In genomic region chr19:6059396-6059947, GRCh38 we compare ENCODE assay signal across 17 cellular contexts. TPM values are rescaled to one million over a fixed set of nuclear protein-coding genes. Genes with fewer than 3 reads are reported as not detected.
DNase-seq lines count a peak whose midpoint lies in the region; ATAC-seq and TF ChIP-seq lines count a peak whose summit lies in the region.
"Had no signal": no experiment of that assay in that cellular context is flagged by ENCODE, and none has a peak within 500 bp of the region (broad histone marks: within the 10 kb centered on the region; RNA-seq: fewer than 3 reads in every experiment).

No MANE protein-coding gene starts in this region.

- H3K4me1 Mint-ChIP-seq in chondrocyte (ENCODE audit: low read depth) (peaks cover 59% of the 10 kb centered on the region), type B pancreatic cell (ENCODE audit: unreplicated experiment) (peaks cover 36% of the 10 kb centered on the region)
- H3K4me1 Mint-ChIP-seq in naive thymus-derived CD8-positive, alpha-beta T cell, result peaks cover 28 to 53% (median 41%) of the 10 kb centered on the region in 4 donors
- H3K4me1 Mint-ChIP-seq: central memory CD8-positive, alpha-beta T cell had no signal

- peak; percentile 49 for DNase-seq in activated effector memory CD4-positive, alpha-beta T cell treated with anti-CD3 and anti-CD28 coated beads, Interleukin-2, amount 50 U/mL, for 16 hours
- DNase-seq in activated effector memory CD4-positive, alpha-beta T cell treated with Interleukin-2 at 50 U/mL for 16 hours, result no peak
- DNase-seq in chondrocyte (ENCODE audit: low spot score), result peak; percentile 3
- no peak for DNase-seq in naive thymus-derived CD8-positive, alpha-beta T cell
- peak; percentile 2 for DNase-seq in type B pancreatic cell (ENCODE audit: extremely low spot score, unreplicated experiment)
- no peak for DNase-seq in GM19240 (ENCODE audit: insufficient read length, low spot score)
- no peak for DNase-seq in colonic mucosa
- DNase-seq: gastrocnemius medialis, NCI-H187, NCI-H446, SIG-M5, thyroid gland had no signal

- POLR2A ChIA-PET in naive thymus-derived CD8-positive, alpha-beta T cell (lab: Charles Lee), result no interaction called here

- H3K9me3 Mint-ChIP-seq in chondrocyte (ENCODE audit: low read depth) (no peaks in the 10 kb centered on the region), type B pancreatic cell (no peaks in the 10 kb centered on the region)
- H3K9me3 Mint-ChIP-seq in naive thymus-derived CD8-positive, alpha-beta T cell, result no peaks in the 10 kb centered on the region
- H3K9me3 Mint-ChIP-seq: CD8-positive, alpha-beta T cell; central memory CD8-positive, alpha-beta T cell had no signal

- TF ChIP-seq CTCF in chondrocyte (IDR thresholded peaks at IDR 0.05), result no peak
- TF ChIP-seq CTCF in type B pancreatic cell (conservative IDR thresholded peaks at IDR 0.05), result no peak
- no peak for TF ChIP-seq CTCF in colonic mucosa (IDR thresholded peaks at IDR 0.05)

- no peaks in the 10 kb centered on the region for H3K27me3 ChIP-seq in colonic mucosa
- H3K27me3 ChIP-seq: gastrocnemius medialis, thyroid gland had no signal

- H3K9me3 ChIP-seq in colonic mucosa, result no peaks in the 10 kb centered on the region
- H3K9me3 ChIP-seq: gastrocnemius medialis, thyroid gland had no signal

- no peak for ATAC-seq in naive thymus-derived CD8-positive, alpha-beta T cell
- ATAC-seq in HG02885 (IDR thresholded peaks at IDR 0.05; ENCODE audit: poor library complexity, unreplicated experiment), result no peak
- ATAC-seq: activated CD4-positive, CD25-positive, alpha-beta regulatory T cell treated with anti-CD3 and anti-CD28 coated beads, Interleukin-2, amount 50 U/mL, for 24 hours; CD8-positive, alpha-beta T cell; gastrocnemius medialis had no signal

- H3K27me3 Mint-ChIP-seq in chondrocyte (ENCODE audit: low read depth) (no peaks in the 10 kb centered on the region), type B pancreatic cell (no peaks in the 10 kb centered on the region)
- H3K27me3 Mint-ChIP-seq in naive thymus-derived CD8-positive, alpha-beta T cell, result no peaks in the 10 kb centered on the region

- no peak overlapping the region for H3K9ac ChIP-seq in colonic mucosa (ENCODE audit: low read depth in 2 of 2, low read length in 2 of 2)

- intact Hi-C loops in colonic mucosa (cut with DNase I), result loop anchor here (5.0 kb wide), 2 partner anchors 33 to 53 kb away; partner anchors contain the start of gene RFX2

- no peak overlapping the region for H3K27ac Mint-ChIP-seq in chondrocyte (ENCODE audit: unreplicated experiment)
- peak overlapping the region in 8 of 10 donors; percentile 16 to 95 (median 34) for H3K27ac Mint-ChIP-seq in naive thymus-derived CD8-positive, alpha-beta T cell
- no peak overlapping the region for H3K27ac Mint-ChIP-seq in type B pancreatic cell

- no peaks in the 10 kb centered on the region for H3K36me3 ChIP-seq in colonic mucosa
- H3K36me3 ChIP-seq: gastrocnemius medialis, thyroid gland had no signal

- no peaks in the 10 kb centered on the region for H3K36me3 Mint-ChIP-seq in chondrocyte (ENCODE audit: low read depth)
- peaks cover 0 to 4% (median 0%) of the 10 kb centered on the region in 3 donors for H3K36me3 Mint-ChIP-seq in naive thymus-derived CD8-positive, alpha-beta T cell
- H3K36me3 Mint-ChIP-seq in type B pancreatic cell, result peaks cover 3% of the 10 kb centered on the region
- H3K36me3 Mint-ChIP-seq: CD8-positive, alpha-beta T cell had no signal

- no peak overlapping the region for H3K27ac ChIP-seq in colonic mucosa

- peaks cover 18% of the 10 kb centered on the region for H3K4me1 ChIP-seq in colonic mucosa

- H3K4me3 ChIP-seq in colonic mucosa, result no peak overlapping the region
- H3K4me3 ChIP-seq: gastrocnemius medialis, lung, thyroid gland had no signal

- no peak overlapping the region for H3K4me3 Mint-ChIP-seq in chondrocyte (ENCODE audit: unreplicated experiment)
- H3K4me3 Mint-ChIP-seq in naive thymus-derived CD8-positive, alpha-beta T cell, result peak overlapping the region in 3 of 10 donors; percentile 75 to 80 (median 79)
- no peak overlapping the region for H3K4me3 Mint-ChIP-seq in type B pancreatic cell
- H3K4me3 Mint-ChIP-seq: central memory CD8-positive, alpha-beta T cell had no signal

RNA-seq across cellular contexts. Expression of gene RFX2, which starts 50.8 kb away (rescaled TPM):
- total RNA-seq in chondrocyte (5.6 to 9.9 TPM (median 6.5 TPM) in 3 replicates), type B pancreatic cell (ENCODE audit: low replicate concordance) (7.0 and 18.0 TPM in 2 replicates), colonic mucosa (1 to 10 TPM; 6.2 to 7.3 TPM)
- 1 to 10 TPM; 5.6 to 9.9 TPM for total RNA-seq in naive thymus-derived CD8-positive, alpha-beta T cell
- polyA plus RNA-seq in naive thymus-derived CD8-positive, alpha-beta T cell, result 10 to 100 TPM in 1 of 3 donors, 1 to 10 TPM in 2; 4.0 to 10.4 (median 5.9) TPM

Comparison
In these comparisons a context has a peak if more than half of its experiments do, and no peak if none do; other contexts are left out.
1. DNase-seq: peak in activated effector memory CD4-positive, alpha-beta T cell treated with anti-CD3 and anti-CD28 coated beads, Interleukin-2, amount 50 U/mL, for 16 hours (single experiment), chondrocyte (single experiment) and type B pancreatic cell (single experiment); none in activated effector memory CD4-positive, alpha-beta T cell treated with Interleukin-2 at 50 U/mL for 16 hours (single experiment), naive thymus-derived CD8-positive, alpha-beta T cell (0 of 10), GM19240 (single experiment) and colonic mucosa (single experiment).
2. H3K27ac Mint-ChIP-seq: peak in naive thymus-derived CD8-positive, alpha-beta T cell (8 of 10); none in chondrocyte (single experiment) and type B pancreatic cell (single experiment).